8 cellular contexts compared by ENCODE assay signal in the genomic region with DNA sequence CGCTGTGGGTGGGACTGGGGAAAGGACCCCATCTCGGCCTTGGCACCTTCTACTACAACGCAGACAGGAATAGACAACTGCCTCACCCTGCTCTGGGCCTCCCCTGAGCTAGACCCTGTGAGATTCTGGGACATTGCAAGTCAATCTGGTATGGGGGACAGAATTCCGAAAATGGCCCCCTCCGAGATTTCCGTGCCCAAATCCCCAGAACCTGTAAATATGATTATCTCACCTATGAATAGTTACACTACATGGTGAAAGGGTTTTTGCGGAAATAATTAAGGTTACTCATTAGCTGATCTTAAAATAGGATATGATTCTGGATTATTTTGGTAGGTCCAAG. TPM values are rescaled to one million over a fixed set of nuclear protein-coding genes. Genes with fewer than 3 reads are reported as not detected.
DNase-seq lines count a peak whose midpoint lies in the region; ATAC-seq and TF ChIP-seq lines count a peak whose summit lies in the region.

No MANE protein-coding gene starts in this region.

- H3K27me3 ChIP-seq in GM23248 (replicated peaks; ENCODE audit: insufficient read depth) (no peaks in the 10 kb centered on the region), gastroesophageal sphincter (no peaks in the 10 kb centered on the region), gastrocnemius medialis (no peaks in the 10 kb centered on the region)

- peaks cover 18% of the 10 kb centered on the region; the same call in 1 of the 2 replicates for H3F3A ChIP-seq in GM23248 (ENCODE audit: insufficient read depth)

- no peaks in the 10 kb centered on the region for H3K9me2 ChIP-seq in GM23248 (ENCODE audit: insufficient read depth)

- in situ Hi-C loops in GM23248 (cut with MboI) = no loop called here
- in situ Hi-C loops in gastrocnemius medialis (cut with MboI; ENCODE audit: low sequenced_read_pairs in 4 of 4) = no loop called here

- peak overlapping the region; percentile 85 for H2AFZ ChIP-seq in GM23248

- ATAC-seq in gastroesophageal sphincter (no peak), gastrocnemius medialis (no peak), GM19351 (IDR thresholded peaks at IDR 0.05; ENCODE audit: unreplicated experiment) (no peak)

- DNase-seq in GM23248 = no peak
- no peak for DNase-seq in gastrocnemius medialis
- no peak for DNase-seq in iPS-NIHi11 (ENCODE audit: low spot score)
- DNase-seq in NCI-H128 (lab: John Stamatoyannopoulos, UW; ENCODE audit: unreplicated experiment) = no peak
- DNase-seq in NCI-H226 = no peak

- 1 to 2% methylated on average over 7 of the region's 7 CpGs for WGBS in GM23248 (ENCODE audit: low coverage in 1 of 2, low lambda C conversion rate in 2 of 2, missing lambda C conversion rate in 2 of 2), 2 experiments
- WGBS in gastroesophageal sphincter (ENCODE audit: low coverage in 1 of 2), 2 donors = 3 to 32% methylated on average over 3 to 4 of the region's 7 CpGs

- TF ChIP-seq CTCF in WI38 (IDR thresholded peaks at IDR 0.05; ENCODE audit: low read depth, low read length) (no peak), gastroesophageal sphincter (IDR thresholded peaks at IDR 0.05) (no peak), gastrocnemius medialis (IDR thresholded peaks at IDR 0.05 in 4 of 5, conservative IDR thresholded peaks at IDR 0.05 in 1 of 5) (no peak)

- H3K9me3 ChIP-seq in GM23248 (ENCODE audit: low read depth) (no peaks in the 10 kb centered on the region), gastroesophageal sphincter (no peaks in the 10 kb centered on the region), gastrocnemius medialis (no peaks in the 10 kb centered on the region)

- H3K4me2 ChIP-seq in GM23248 (ENCODE audit: unreplicated experiment) = peak overlapping the region; percentile 95

- peaks cover 12% of the 10 kb centered on the region for H3K4me1 ChIP-seq in GM23248 (ENCODE audit: insufficient read depth)
- peaks cover 8 to 47% (median 23%) of the 10 kb centered on the region in 3 donors for H3K4me1 ChIP-seq in gastroesophageal sphincter
- H3K4me1 ChIP-seq in gastrocnemius medialis = peaks cover 31 to 33% of the 10 kb centered on the region in 2 donors

- TF ChIP-seq EP300 in gastroesophageal sphincter (IDR thresholded peaks at IDR 0.05) = no peak

- no peaks in the 10 kb centered on the region for H4K20me1 ChIP-seq in GM23248 (ENCODE audit: insufficient read depth)

- H3K79me2 ChIP-seq in GM23248 (ENCODE audit: insufficient read depth) = peaks cover 36% of the 10 kb centered on the region

- intact Hi-C loops in gastrocnemius medialis (cut with DNase I; ENCODE audit: low total_unique reads) = no loop called here

- H3K27ac ChIP-seq in GM23248 = peak overlapping the region; percentile 89
- H3K27ac ChIP-seq in gastroesophageal sphincter = peak overlapping the region; percentile 83 to 97 (median 96)
- H3K27ac ChIP-seq in gastrocnemius medialis = peak overlapping the region; percentile 84 to 96 (median 94)

- peak overlapping the region; percentile 94 for H3K4me3 ChIP-seq in GM23248
- peak overlapping the region; percentile 84 for H3K4me3 ChIP-seq in WI38 (ENCODE audit: low read depth, low read length)
- peak overlapping the region; percentile 58 to 89 for H3K4me3 ChIP-seq in gastroesophageal sphincter
- H3K4me3 ChIP-seq in gastrocnemius medialis = peak overlapping the region; percentile 69 to 88 (median 80)

- TF ChIP-seq POLR2A in gastroesophageal sphincter (IDR thresholded peaks at IDR 0.05) (no peak), gastrocnemius medialis (IDR thresholded peaks at IDR 0.05) (no peak)

- H3K36me3 ChIP-seq in GM23248 (ENCODE audit: low read depth) = peaks cover 5% of the 10 kb centered on the region; the same call in 1 of the 2 replicates
- H3K36me3 ChIP-seq in gastroesophageal sphincter = peaks cover 0 to 23% of the 10 kb centered on the region in 2 donors
- peaks cover 0 to 15% of the 10 kb centered on the region in 2 donors for H3K36me3 ChIP-seq in gastrocnemius medialis

- peak overlapping the region; percentile 97 for H3K9ac ChIP-seq in GM23248

RNA-seq across cellular contexts. Expression of a gene that starts 0.6 kb away (rescaled TPM):
- total RNA-seq in GM23248 (2014; rRNA removed; shearing (Covaris generic)) = 5.9 and 9.0 TPM in 2 replicates
- 16.0 and 17.9 TPM in 2 replicates for polyA plus RNA-seq in GM23248 (2016; fragmentation: Nextera tagmentation; extraction: Ambion mirVana)
- 10 to 100 TPM in 3 of 4 donors, 1 to 10 TPM in 1; 9.8 to 14.0 (median 13.4) TPM for total RNA-seq in gastroesophageal sphincter
- total RNA-seq in gastrocnemius medialis = 10 to 100 TPM in 2 of 4 donors, 1 to 10 TPM in 2; 5.9 to 12.2 (median 9.6) TPM

RNA-seq across cellular contexts. Expression of a gene that starts 8.4 kb away (rescaled TPM):
- total RNA-seq in GM23248 (2014; rRNA removed; shearing (Covaris generic)) = 0.63 and 3.6 TPM in 2 replicates
- polyA plus RNA-seq in GM23248 (2016; fragmentation: Nextera tagmentation; extraction: Ambion mirVana) = 5.1 and 6.3 TPM in 2 replicates
- 1 to 10 TPM; 2.6 to 7.4 (median 5.5) TPM for total RNA-seq in gastroesophageal sphincter
- total RNA-seq in gastrocnemius medialis = 1 to 10 TPM; 2.0 to 9.1 (median 4.6) TPM

RNA-seq across cellular contexts. Expression of a gene that starts 23.6 kb away (rescaled TPM):
- 263 and 319 TPM in 2 replicates for total RNA-seq in GM23248 (2014; rRNA removed; shearing (Covaris generic))
- 61.5 and 62.0 TPM in 2 replicates for polyA plus RNA-seq in GM23248 (2016; fragmentation: Nextera tagmentation; extraction: Ambion mirVana)
- total RNA-seq in gastroesophageal sphincter (100 to 1,000 TPM; 171 to 274 (median 196) TPM), gastrocnemius medialis (100 to 1,000 TPM; 145 to 239 (median 191) TPM)

RNA-seq across cellular contexts. Expression of a gene that starts 34.7 kb away (rescaled TPM):
- total RNA-seq in GM23248 (2014; rRNA removed; shearing (Covaris generic)) = 88.6 and 89.2 TPM in 2 replicates
- polyA plus RNA-seq in GM23248 (2016; fragmentation: Nextera tagmentation; extraction: Ambion mirVana) = 186 and 193 TPM in 2 replicates
- total RNA-seq in gastroesophageal sphincter = 100 to 1,000 TPM in 3 of 4 donors, 10 to 100 TPM in 1; 100.0 to 155 (median 126) TPM
- 100 to 1,000 TPM in 2 of 4 donors, 10 to 100 TPM in 2; 82.3 to 165 (median 113) TPM for total RNA-seq in gastrocnemius medialis

RNA-seq across cellular contexts. Expression of a gene that starts 38.2 kb away (rescaled TPM):
- total RNA-seq in GM23248 (2014; rRNA removed; shearing (Covaris generic)) = 60.3 and 60.4 TPM in 2 replicates
- polyA plus RNA-seq in GM23248 (2016; fragmentation: Nextera tagmentation; extraction: Ambion mirVana) = 8.7 and 13.9 TPM in 2 replicates
- total RNA-seq in gastroesophageal sphincter = 10 to 100 TPM; 28.1 to 43.6 (median 37.8) TPM
- total RNA-seq in gastrocnemius medialis = 10 to 100 TPM; 23.5 to 74.5 (median 41.6) TPM
